Comparison of ENCODE assay signal across 1 cellular context in the genomic region with DNA sequence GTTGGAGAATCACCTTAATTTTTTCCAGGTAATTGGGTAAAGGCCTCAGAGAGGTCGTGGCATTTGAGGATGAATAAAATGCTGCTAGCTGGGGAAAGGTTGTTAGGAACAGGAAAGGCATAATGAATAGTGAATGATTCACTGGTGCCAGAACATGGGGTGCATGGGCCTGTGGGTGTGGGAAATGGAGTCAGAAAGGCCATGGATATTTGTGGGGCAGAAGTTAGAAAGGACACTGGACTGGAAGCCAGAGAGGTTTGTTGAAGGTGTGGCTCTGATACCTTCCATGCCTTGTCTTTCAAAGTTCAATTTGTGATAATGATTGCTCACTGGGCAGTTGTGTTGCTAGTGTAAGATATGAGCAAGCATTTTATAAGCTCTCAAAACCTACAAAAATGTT.
TF ChIP-seq lines count a peak whose summit lies in the region.

No MANE protein-coding gene starts in this region.

TF ChIP-seq in IMR-90, 13 proteins besides CTCF, POLR2A, EP300 and RAD21:
- no peak for TF ChIP-seq SMC3 (IDR thresholded peaks at IDR 0.05; ENCODE audit: low read depth, low read length)
- TF ChIP-seq CHD1 (IDR thresholded peaks at IDR 0.05; ENCODE audit: low read depth, low read length), result no peak
- TF ChIP-seq, protein P1, sequence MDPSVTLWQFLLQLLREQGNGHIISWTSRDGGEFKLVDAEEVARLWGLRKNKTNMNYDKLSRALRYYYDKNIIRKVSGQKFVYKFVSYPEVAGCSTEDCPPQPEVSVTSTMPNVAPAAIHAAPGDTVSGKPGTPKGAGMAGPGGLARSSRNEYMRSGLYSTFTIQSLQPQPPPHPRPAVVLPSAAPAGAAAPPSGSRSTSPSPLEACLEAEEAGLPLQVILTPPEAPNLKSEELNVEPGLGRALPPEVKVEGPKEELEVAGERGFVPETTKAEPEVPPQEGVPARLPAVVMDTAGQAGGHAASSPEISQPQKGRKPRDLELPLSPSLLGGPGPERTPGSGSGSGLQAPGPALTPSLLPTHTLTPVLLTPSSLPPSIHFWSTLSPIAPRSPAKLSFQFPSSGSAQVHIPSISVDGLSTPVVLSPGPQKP (IDR thresholded peaks at IDR 0.05; ENCODE audit: borderline replicate concordance, low read depth, low read length), result no peak
- no peak for TF ChIP-seq BHLHE40 (IDR thresholded peaks at IDR 0.05; ENCODE audit: low read depth, low read length)
- TF ChIP-seq MXI1 (IDR thresholded peaks at IDR 0.05; ENCODE audit: borderline replicate concordance, low read depth, low read length), result no peak
- TF ChIP-seq NFE2L2 (IDR thresholded peaks at IDR 0.05; ENCODE audit: low read depth, low read length), result no peak
- no peak for TF ChIP-seq FOS (IDR thresholded peaks at IDR 0.05; ENCODE audit: low read depth, low read length)
- no peak for TF ChIP-seq RFX5 (IDR thresholded peaks at IDR 0.05; ENCODE audit: low read depth, low read length)
- no peak for TF ChIP-seq CEBPB (IDR thresholded peaks at IDR 0.05; ENCODE audit: low read depth, low read length)
- TF ChIP-seq, protein P2, sequence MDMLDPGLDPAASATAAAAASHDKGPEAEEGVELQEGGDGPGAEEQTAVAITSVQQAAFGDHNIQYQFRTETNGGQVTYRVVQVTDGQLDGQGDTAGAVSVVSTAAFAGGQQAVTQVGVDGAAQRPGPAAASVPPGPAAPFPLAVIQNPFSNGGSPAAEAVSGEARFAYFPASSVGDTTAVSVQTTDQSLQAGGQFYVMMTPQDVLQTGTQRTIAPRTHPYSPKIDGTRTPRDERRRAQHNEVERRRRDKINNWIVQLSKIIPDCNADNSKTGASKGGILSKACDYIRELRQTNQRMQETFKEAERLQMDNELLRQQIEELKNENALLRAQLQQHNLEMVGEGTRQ (IDR thresholded peaks at IDR 0.05; ENCODE audit: low read depth, low read length), result no peak
- TF ChIP-seq RCOR1 (IDR thresholded peaks at IDR 0.05; ENCODE audit: insufficient replicate concordance, low read length), result no peak
- TF ChIP-seq MAZ (IDR thresholded peaks at IDR 0.05; ENCODE audit: borderline replicate concordance, low read depth, low read length), result no peak
- TF ChIP-seq MAFK (IDR thresholded peaks at IDR 0.05; ENCODE audit: low read depth, low read length), result no peak
TF ChIP-seq in IMR-90: peak in this region for 0.
